8 cellular contexts compared by ENCODE assay signal in the genomic region with DNA sequence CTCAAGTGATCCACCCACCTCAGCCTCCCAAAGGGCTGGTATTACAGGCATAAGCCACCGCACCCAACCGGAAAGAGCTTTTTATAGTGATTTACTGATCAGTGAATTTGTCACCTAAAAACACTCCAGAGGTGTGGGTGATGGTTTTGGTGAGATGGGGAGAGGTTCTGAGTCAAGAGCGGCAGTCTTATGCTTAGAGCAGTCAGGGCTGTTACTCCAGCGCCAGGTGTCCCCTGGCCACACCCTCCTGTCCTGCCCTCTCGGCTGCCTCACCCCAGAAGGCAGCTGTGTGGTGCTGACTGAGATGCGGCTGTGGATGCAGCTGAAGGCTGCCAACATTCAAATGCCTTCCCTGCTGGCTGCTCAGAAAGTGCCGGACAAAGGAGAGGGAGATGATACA.
DNase-seq lines count a peak whose midpoint lies in the region; ATAC-seq and TF ChIP-seq lines count a peak whose summit lies in the region.

No MANE protein-coding gene starts in this region.

- TF ChIP-seq EP300 in transverse colon (IDR thresholded peaks at IDR 0.05; ENCODE audit: low read depth) = no peak

- no peak overlapping the region for H2AFZ ChIP-seq in smooth muscle cell (ENCODE audit: low read depth)

- no peaks in the 10 kb centered on the region for H3K36me3 Mint-ChIP-seq in activated CD8-positive, alpha-beta T cell treated with anti-CD3 and anti-CD28 coated beads for 36 hours (ENCODE audit: low read depth)

- DNase-seq in left cardiac atrium = no peak
- no peak for DNase-seq in heart right ventricle
- peak; percentile 71 for DNase-seq in NCI-H2107 (lab: John Stamatoyannopoulos, UW)
- no peak for DNase-seq in activated CD8-positive, alpha-beta T cell treated with anti-CD3 and anti-CD28 coated beads for 36 hours
- DNase-seq in transverse colon = peak; percentile 77
- DNase-seq in smooth muscle cell (lab: John Stamatoyannopoulos, UW; ENCODE audit: unreplicated experiment) = no peak
- no peak for DNase-seq in KBM-7

- H3K27me3 ChIP-seq in heart right ventricle (peaks cover 0 to 6% (median 0%) of the 10 kb centered on the region in 7 donors), transverse colon (no peaks in the 10 kb centered on the region), smooth muscle cell (ENCODE audit: low read depth) (no peaks in the 10 kb centered on the region)

- no peak for TF ChIP-seq CTCF in heart right ventricle (IDR thresholded peaks at IDR 0.05)
- TF ChIP-seq CTCF in activated CD8-positive, alpha-beta T cell treated with anti-CD3 and anti-CD28 coated beads for 36 hours (IDR thresholded peaks at IDR 0.05) = no peak
- no peak for TF ChIP-seq CTCF in transverse colon (IDR thresholded peaks at IDR 0.05)
- TF ChIP-seq CTCF in smooth muscle cell (IDR thresholded peaks at IDR 0.05; ENCODE audit: borderline replicate concordance, insufficient read depth, poor library complexity, severe bottlenecking) = no peak

- 48 to 56% methylated on average over 7 of the region's 7 CpGs for WGBS in heart right ventricle, 2 donors
- 35% methylated on average over 7 of the region's 7 CpGs; no CpG with 5 or more reads in 1 of the 2 donors for WGBS in transverse colon (ENCODE audit: low coverage in 1 of 2), 2 donors
- WGBS in smooth muscle cell (ENCODE audit: low lambda C conversion rate) = 66% methylated on average over 7 of the region's 7 CpGs

- in situ Hi-C loops in transverse colon (cut with MboI; ENCODE audit: low pct_ligation_motif_present in 1 of 4, low pct_unique_long_range_greater_than_20kb in 1 of 4, low sequenced_read_pairs in 3 of 4) (no loop called here), KBM-7 (cut with MboI; ENCODE audit: low pct_unique_long_range_greater_than_20kb, low sequenced_read_pairs) (no loop called here)

- no peaks in the 10 kb centered on the region for H3F3A ChIP-seq in smooth muscle cell (ENCODE audit: low read depth)

- H3K4me2 ChIP-seq in smooth muscle cell = no peak overlapping the region

- no peaks in the 10 kb centered on the region for H3K9me3 ChIP-seq in heart right ventricle
- no peaks in the 10 kb centered on the region for H3K9me3 ChIP-seq in transverse colon
- H3K9me3 ChIP-seq in smooth muscle cell (replicated peaks; ENCODE audit: low read depth) = no peaks in the 10 kb centered on the region

- no peak overlapping the region for H3K9ac ChIP-seq in smooth muscle cell (ENCODE audit: low read depth)

- CTCF ChIA-PET in activated CD8-positive, alpha-beta T cell treated with anti-CD3 and anti-CD28 coated beads for 36 hours (lab: Charles Lee) = no interaction called here

- no peaks in the 10 kb centered on the region for H3K79me2 ChIP-seq in smooth muscle cell (ENCODE audit: low read depth)

- POLR2A ChIA-PET in activated CD8-positive, alpha-beta T cell treated with anti-CD3 and anti-CD28 coated beads for 36 hours (lab: Charles Lee) = interaction anchor here (1.0 kb wide), 1 partner anchor 110 kb away, joined by 3 read pairs; a partner anchor contains a TSS

- TF ChIP-seq POLR2A in transverse colon (IDR thresholded peaks at IDR 0.05) = no peak

- H3K4me1 ChIP-seq in heart right ventricle (peaks cover 0 to 27% (median 4%) of the 10 kb centered on the region in 9 donors), transverse colon (peaks cover 7 to 29% (median 15%) of the 10 kb centered on the region in 4 donors), smooth muscle cell (ENCODE audit: low read depth) (no peaks in the 10 kb centered on the region)

- H3K4me3 Mint-ChIP-seq in activated CD8-positive, alpha-beta T cell treated with anti-CD3 and anti-CD28 coated beads for 36 hours = no peak overlapping the region

- H3K27ac Mint-ChIP-seq in activated CD8-positive, alpha-beta T cell treated with anti-CD3 and anti-CD28 coated beads for 36 hours = no peak overlapping the region

- no peaks in the 10 kb centered on the region for H4K20me1 ChIP-seq in smooth muscle cell (ENCODE audit: low read depth)

- H3K27ac ChIP-seq in heart right ventricle (no peak overlapping the region), transverse colon (no peak overlapping the region), smooth muscle cell (ENCODE audit: low read depth) (no peak overlapping the region)

- no peaks in the 10 kb centered on the region for H3K4me1 Mint-ChIP-seq in activated CD8-positive, alpha-beta T cell treated with anti-CD3 and anti-CD28 coated beads for 36 hours (ENCODE audit: low read depth)

- H3K36me3 ChIP-seq in heart right ventricle = no peaks in the 10 kb centered on the region
- H3K36me3 ChIP-seq in transverse colon = no peaks in the 10 kb centered on the region
- no peaks in the 10 kb centered on the region for H3K36me3 ChIP-seq in smooth muscle cell (ENCODE audit: low read depth)

- peaks cover 4% of the 10 kb centered on the region for H3K27me3 Mint-ChIP-seq in activated CD8-positive, alpha-beta T cell treated with anti-CD3 and anti-CD28 coated beads for 36 hours

- intact Hi-C loops in left cardiac atrium (cut with DNase I) (no loop called here), heart right ventricle (cut with DNase I) (no loop called here), transverse colon (cut with DNase I; ENCODE audit: low total_unique reads) (no loop called here)
- intact Hi-C loops in activated CD8-positive, alpha-beta T cell treated with anti-CD3 and anti-CD28 coated beads for 36 hours (cut with micrococcal nuclease) = no loop called here

- H3K9me3 Mint-ChIP-seq in activated CD8-positive, alpha-beta T cell treated with anti-CD3 and anti-CD28 coated beads for 36 hours = no peaks in the 10 kb centered on the region

- H3K4me3 ChIP-seq in heart right ventricle (no peak overlapping the region), transverse colon (no peak overlapping the region), smooth muscle cell (no peak overlapping the region)

- ATAC-seq in left cardiac atrium (peak; percentile 49 to 62), heart right ventricle (no peak), GM21737 (IDR thresholded peaks at IDR 0.05; ENCODE audit: unreplicated experiment) (no peak)
- ATAC-seq in activated CD8-positive, alpha-beta T cell treated with anti-CD3 and anti-CD28 coated beads for 36 hours = peak; percentile 78

Comparison
In these comparisons a context has a peak if more than half of its experiments do, and no peak if none do; other contexts are left out.
1. ATAC-seq: peak in left cardiac atrium (2 of 2) and activated CD8-positive, alpha-beta T cell treated with anti-CD3 and anti-CD28 coated beads for 36 hours (single experiment); none in heart right ventricle (0 of 8) and GM21737 (single experiment).
2. DNase-seq: peak in NCI-H2107 (single experiment) and transverse colon (single experiment); none in left cardiac atrium (single experiment), heart right ventricle (0 of 2), activated CD8-positive, alpha-beta T cell treated with anti-CD3 and anti-CD28 coated beads for 36 hours (single experiment), smooth muscle cell (single experiment) and KBM-7 (single experiment).